8 cellular contexts compared by ENCODE assay signal in genomic region chr1:203271018-203271743, GRCh38. TPM values are rescaled to one million over a fixed set of nuclear protein-coding genes. Genes with fewer than 3 reads are reported as not detected.
DNase-seq lines count a peak whose midpoint lies in the region; ATAC-seq and TF ChIP-seq lines count a peak whose summit lies in the region.

No MANE protein-coding gene starts in this region.

- no peak for TF ChIP-seq POLR2A in heart left ventricle (IDR thresholded peaks at IDR 0.05)

- CTCF ChIA-PET in CD4-positive, alpha-beta memory T cell (lab: Charles Lee; ENCODE audit: partially characterized antibody) = interaction anchor here (1.1 to 17.8 kb wide), 9 partner anchors 7 to 355 kb away, joined by 3 to 921 read pairs (median 178); partner anchors contain the start of genes BTG2, FMOD and OPTC
- CTCF ChIA-PET in HEK293 (lab: Yijun Ruan, JAX) = interaction anchor here (0.6 to 13.1 kb wide), 21 partner anchors 9 to 1325 kb away, joined by 3 to 526 read pairs (median 7); partner anchors contain the start of genes BTG2 and PPFIA4
- CTCF ChIA-PET in PC-3 (lab: Charles Lee) = interaction anchor here (0.6 to 0.9 kb wide), 2 partner anchors 44 to 71 kb away, joined by 3 to 10 read pairs; no protein-coding TSS in a partner anchor

- intact Hi-C loops in CD4-positive, alpha-beta memory T cell (cut with micrococcal nuclease) = no loop called here
- intact Hi-C loops in PC-3 (cut with micrococcal nuclease) (no loop called here), heart left ventricle (cut with DNase I) (loop anchor here in 8 of 10 donors (2.0 to 10.0 kb wide), 6 partner anchors 36 to 434 kb away; partner anchors contain the start of gene BTG2 (in 3 of the 8)), sciatic nerve (cut with DNase I) (loop anchor here (5.0 to 10.0 kb wide), 3 partner anchors 36 to 424 kb away; partner anchors contain the start of gene BTG2)
- intact Hi-C loops in activated T-helper 2 cell treated with anti-CD3 and anti-CD28 coated beads, Interferon-gamma antibody, Interleukin-2, Interleukin-4, amounts not matched to agents 10 μg/mL and 5 μg/mL and 100 μg/mL, durations not matched to agents 14 hours and 24 hours and 36 hours (cut with micrococcal nuclease) = no loop called here

- H3K4me1 Mint-ChIP-seq in CD4-positive, alpha-beta memory T cell = peaks cover 14 to 50% (median 38%) of the 10 kb centered on the region in 4 donors
- H3K4me1 Mint-ChIP-seq in activated T-helper 2 cell treated with anti-CD3 and anti-CD28 coated beads, Interferon-gamma antibody, Interleukin-2, Interleukin-4, amounts not matched to agents 10 μg/mL and 5 μg/mL and 100 μg/mL, durations not matched to agents 14 hours and 24 hours and 36 hours (ENCODE audit: low read depth) = peaks cover 47% of the 10 kb centered on the region

- peak overlapping the region; percentile 75 to 95 (median 92) for H3K27ac Mint-ChIP-seq in CD4-positive, alpha-beta memory T cell
- no peak overlapping the region for H3K27ac Mint-ChIP-seq in activated T-helper 2 cell treated with anti-CD3 and anti-CD28 coated beads, Interferon-gamma antibody, Interleukin-2, Interleukin-4, amounts not matched to agents 10 μg/mL and 5 μg/mL and 100 μg/mL, durations not matched to agents 14 hours and 24 hours and 36 hours

- POLR2A ChIA-PET in CD4-positive, alpha-beta memory T cell (lab: Charles Lee; ENCODE audit: partially characterized antibody) = interaction anchor here (1.0 to 23.9 kb wide), 6 partner anchors 18 to 217 kb away, joined by 3 to 877 read pairs (median 203); partner anchors contain the start of gene BTG2
- POLR2A ChIA-PET in HEK293 (lab: Yijun Ruan, JAX) (interaction anchor here (0.6 to 4.9 kb wide), 3 partner anchors 35 to 417 kb away, joined by 3 to 32 read pairs (median 4); partner anchors contain the start of gene BTG2), PC-3 (lab: Charles Lee; ENCODE audit: unreplicated experiment) (no interaction called here)

- TF ChIP-seq CTCF in HEK293 (tag by site-specific recombination; IDR thresholded peaks at IDR 0.05) (no peak), PC-3 (conservative IDR thresholded peaks at IDR 0.05; ENCODE audit: low read depth, low read length) (no peak), heart left ventricle (IDR thresholded peaks at IDR 0.05) (no peak), foreskin keratinocyte (conservative IDR thresholded peaks at IDR 0.05) (no peak)

- H3K4me1 ChIP-seq in CD4-positive, alpha-beta memory T cell (ENCODE audit: insufficient read depth, low read length) = peaks cover 49% of the 10 kb centered on the region
- no peaks in the 10 kb centered on the region for H3K4me1 ChIP-seq in HEK293 (ENCODE audit: control insufficient read depth, insufficient read depth, low read length)
- peaks cover 19% of the 10 kb centered on the region for H3K4me1 ChIP-seq in PC-3 (ENCODE audit: insufficient read depth, low read length)
- H3K4me1 ChIP-seq in heart left ventricle = peaks cover 0 to 64% (median 42%) of the 10 kb centered on the region in 12 donors
- H3K4me1 ChIP-seq in foreskin keratinocyte = peaks cover 10% of the 10 kb centered on the region

- H3K27ac ChIP-seq in CD4-positive, alpha-beta memory T cell (ENCODE audit: low read depth, low read length) = no peak overlapping the region
- no peak overlapping the region for H3K27ac ChIP-seq in HEK293 (ENCODE audit: extremely low read depth, low read depth, low read length)
- no peak overlapping the region for H3K27ac ChIP-seq in PC-3 (ENCODE audit: low read length)
- peak overlapping the region in 1 of 12 donors; percentile 24 for H3K27ac ChIP-seq in heart left ventricle
- no peak overlapping the region for H3K27ac ChIP-seq in foreskin keratinocyte

- no peaks in the 10 kb centered on the region for H3K9me2 ChIP-seq in PC-3 (replicated peaks; ENCODE audit: low read length)

- DNase-seq in CD4-positive, alpha-beta memory T cell = peak; percentile 73 to 85 (median 76)
- DNase-seq in PC-3 (peak; percentile 58), heart left ventricle (peak in 4 of 5 donors; percentile 68 to 74 (median 72)), sciatic nerve (ENCODE audit: low spot score) (peak; percentile 79), foreskin keratinocyte (no peak), OCI-M2 (lab: John Stamatoyannopoulos, UW; ENCODE audit: unreplicated experiment) (no peak)
- DNase-seq in activated T-helper 2 cell treated with anti-CD3 and anti-CD28 coated beads, Interferon-gamma antibody, Interleukin-2, Interleukin-4, amounts not matched to agents 10 μg/mL and 5 μg/mL and 100 μg/mL, durations not matched to agents 14 hours and 24 hours and 36 hours (ENCODE audit: low spot score) = peak; percentile 67

- H3K4me3 ChIP-seq in CD4-positive, alpha-beta memory T cell (ENCODE audit: low read length in 2 of 2) = no peak overlapping the region
- H3K4me3 ChIP-seq in HEK293 (ENCODE audit: low read depth, low read length) (no peak overlapping the region), PC-3 (ENCODE audit: low read length) (no peak overlapping the region), heart left ventricle (no peak overlapping the region)

- no peaks in the 10 kb centered on the region for H3K36me3 ChIP-seq in CD4-positive, alpha-beta memory T cell (ENCODE audit: insufficient read depth, low read length)
- no peaks in the 10 kb centered on the region for H3K36me3 ChIP-seq in HEK293 (ENCODE audit: control insufficient read depth in 2 of 2, insufficient read depth in 1 of 2, low read length in 2 of 2)
- no peaks in the 10 kb centered on the region for H3K36me3 ChIP-seq in PC-3 (ENCODE audit: low read depth, low read length)
- H3K36me3 ChIP-seq in heart left ventricle = no peaks in the 10 kb centered on the region

- peaks cover 0 to 2% of the 10 kb centered on the region in 2 donors for H3K27me3 Mint-ChIP-seq in CD4-positive, alpha-beta memory T cell
- no peaks in the 10 kb centered on the region for H3K27me3 Mint-ChIP-seq in activated T-helper 2 cell treated with anti-CD3 and anti-CD28 coated beads, Interferon-gamma antibody, Interleukin-2, Interleukin-4, amounts not matched to agents 10 μg/mL and 5 μg/mL and 100 μg/mL, durations not matched to agents 14 hours and 24 hours and 36 hours (ENCODE audit: low read depth)

- no peak overlapping the region for H3K9ac ChIP-seq in PC-3 (ENCODE audit: low read length)

- no peaks in the 10 kb centered on the region for H3F3A ChIP-seq in PC-3 (ENCODE audit: low read length, unreplicated experiment)

- ATAC-seq in PC-3 = no peak
- ATAC-seq in heart left ventricle = peak in 1 of 4 donors; percentile 36
- ATAC-seq in sciatic nerve = no peak
- no peak for ATAC-seq in foreskin keratinocyte

- H3K9me3 Mint-ChIP-seq in CD4-positive, alpha-beta memory T cell = no peaks in the 10 kb centered on the region
- no peaks in the 10 kb centered on the region for H3K9me3 Mint-ChIP-seq in activated T-helper 2 cell treated with anti-CD3 and anti-CD28 coated beads, Interferon-gamma antibody, Interleukin-2, Interleukin-4, amounts not matched to agents 10 μg/mL and 5 μg/mL and 100 μg/mL, durations not matched to agents 14 hours and 24 hours and 36 hours

- no peaks in the 10 kb centered on the region for H4K20me1 ChIP-seq in PC-3 (ENCODE audit: low read length)

- H3K9me3 ChIP-seq in CD4-positive, alpha-beta memory T cell (ENCODE audit: control insufficient read depth in 1 of 2, low read length in 2 of 2) = no peaks in the 10 kb centered on the region
- H3K9me3 ChIP-seq in HEK293 (ENCODE audit: control insufficient read depth, insufficient read depth, low read depth, low read length) (no peaks in the 10 kb centered on the region), PC-3 (ENCODE audit: low read length) (no peaks in the 10 kb centered on the region), heart left ventricle (no peaks in the 10 kb centered on the region)

- 31 to 46% (median 35%) methylated on average over 8 of the region's 8 CpGs for WGBS in heart left ventricle, 4 donors

- no TSS peak for BruUV-seq in PC-3 (replicated peaks; lab: Mats Ljungman, UMichigan)

- peak overlapping the region; percentile 63 for H2AFZ ChIP-seq in PC-3 (ENCODE audit: low read length)

- no peak overlapping the region for H3K4me2 ChIP-seq in PC-3 (ENCODE audit: low read length)

- peak overlapping the region in 2 of 8 donors; percentile 46 to 66 for H3K4me3 Mint-ChIP-seq in CD4-positive, alpha-beta memory T cell
- H3K4me3 Mint-ChIP-seq in activated T-helper 2 cell treated with anti-CD3 and anti-CD28 coated beads, Interferon-gamma antibody, Interleukin-2, Interleukin-4, amounts not matched to agents 10 μg/mL and 5 μg/mL and 100 μg/mL, durations not matched to agents 14 hours and 24 hours and 36 hours (ENCODE audit: low read depth) = no peak overlapping the region

- no peaks in the 10 kb centered on the region for H3K27me3 ChIP-seq in CD4-positive, alpha-beta memory T cell (ENCODE audit: insufficient read depth, low read length)
- H3K27me3 ChIP-seq in PC-3 (ENCODE audit: low read length) (no peaks in the 10 kb centered on the region), heart left ventricle (no peaks in the 10 kb centered on the region), foreskin keratinocyte (no peaks in the 10 kb centered on the region)

- no peaks in the 10 kb centered on the region for H3K36me3 Mint-ChIP-seq in CD4-positive, alpha-beta memory T cell
- no peaks in the 10 kb centered on the region for H3K36me3 Mint-ChIP-seq in activated T-helper 2 cell treated with anti-CD3 and anti-CD28 coated beads, Interferon-gamma antibody, Interleukin-2, Interleukin-4, amounts not matched to agents 10 μg/mL and 5 μg/mL and 100 μg/mL, durations not matched to agents 14 hours and 24 hours and 36 hours (ENCODE audit: low read depth)

- H3K79me2 ChIP-seq in PC-3 (ENCODE audit: low read length) = no peaks in the 10 kb centered on the region

TF ChIP-seq in HEK293, 187 proteins besides CTCF, POLR2A, EP300 and RAD21 (continues in another document):
- TF ChIP-seq ZNF324 (tag by site-specific recombination; IDR thresholded peaks at IDR 0.05) = no peak

RNA-seq across cellular contexts. Expression of gene BTG2, which starts 34.1 kb away (rescaled TPM):
- 100 to 1,000 TPM; 197 to 201 TPM for total RNA-seq in CD4-positive, alpha-beta memory T cell
- 100 to 1,000 TPM; 123 to 288 TPM for polyA plus RNA-seq in CD4-positive, alpha-beta memory T cell
- total RNA-seq in PC-3 (2014; rRNA removed) = 2.2 and 2.4 TPM in 2 replicates
- 98.1 and 98.8 TPM in 2 replicates for total RNA-seq in activated T-helper 2 cell treated with anti-CD3 and anti-CD28 coated beads, Interferon-gamma antibody, Interleukin-2, Interleukin-4, amounts not matched to agents 10 μg/mL and 5 μg/mL and 100 μg/mL, durations not matched to agents 14 hours and 24 hours and 36 hours
- 100 to 1,000 TPM in 1 of 9 donors, 10 to 100 TPM in 8; 28.0 to 174 (median 42.1) TPM for total RNA-seq in heart left ventricle
- polyA plus RNA-seq in heart left ventricle = 10 to 100 TPM; 23.8 to 77.3 TPM
- total RNA-seq in sciatic nerve = 83.5 TPM
- 25.5 and 26.5 TPM in 2 replicates for total RNA-seq in foreskin keratinocyte
- 15.0 and 19.0 TPM in 2 replicates for polyA plus RNA-seq in foreskin keratinocyte

RNA-seq across cellular contexts. Expression of gene CHIT1, which starts 41.7 kb away (rescaled TPM):
- total RNA-seq in CD4-positive, alpha-beta memory T cell = under 1 TPM; 0.41 to 0.78 TPM
- not detected for polyA plus RNA-seq in CD4-positive, alpha-beta memory T cell
- total RNA-seq in PC-3 (2014; rRNA removed) (0.06 TPM in 1 of 2 replicates, not detected in the other), heart left ventricle (1 to 10 TPM in 1 of 9 donors, under 1 TPM in 4, not detected in 4; 0.05 to 1.7 (median 0.22) TPM), sciatic nerve (0.22 TPM), foreskin keratinocyte (not detected in 2 replicates)
- total RNA-seq in activated T-helper 2 cell treated with anti-CD3 and anti-CD28 coated beads, Interferon-gamma antibody, Interleukin-2, Interleukin-4, amounts not matched to agents 10 μg/mL and 5 μg/mL and 100 μg/mL, durations not matched to agents 14 hours and 24 hours and 36 hours = 0.09 and 0.34 TPM in 2 replicates
- polyA plus RNA-seq in heart left ventricle (not detected), foreskin keratinocyte (not detected in 2 replicates)

Comparison
In these comparisons a context has a peak if more than half of its experiments do, and no peak if none do; other contexts are left out.
1. DNase-seq: peak in CD4-positive, alpha-beta memory T cell (5 of 5), PC-3 (single experiment), activated T-helper 2 cell treated with anti-CD3 and anti-CD28 coated beads, Interferon-gamma antibody, Interleukin-2, Interleukin-4, amounts not matched to agents 10 μg/mL and 5 μg/mL and 100 μg/mL, durations not matched to agents 14 hours and 24 hours and 36 hours (single experiment), heart left ventricle (4 of 5) and sciatic nerve (single experiment); none in foreskin keratinocyte (0 of 2) and OCI-M2 (single experiment).
2. intact Hi-C loops: an anchor here in heart left ventricle (2.0 to 10.0 kb wide) and sciatic nerve (5.0 to 10.0 kb wide); none called in CD4-positive, alpha-beta memory T cell, PC-3 and activated T-helper 2 cell treated with anti-CD3 and anti-CD28 coated beads, Interferon-gamma antibody, Interleukin-2, Interleukin-4, amounts not matched to agents 10 μg/mL and 5 μg/mL and 100 μg/mL, durations not matched to agents 14 hours and 24 hours and 36 hours.